Comparison of ENCODE assay signal across 20 cellular contexts in the genomic region with DNA sequence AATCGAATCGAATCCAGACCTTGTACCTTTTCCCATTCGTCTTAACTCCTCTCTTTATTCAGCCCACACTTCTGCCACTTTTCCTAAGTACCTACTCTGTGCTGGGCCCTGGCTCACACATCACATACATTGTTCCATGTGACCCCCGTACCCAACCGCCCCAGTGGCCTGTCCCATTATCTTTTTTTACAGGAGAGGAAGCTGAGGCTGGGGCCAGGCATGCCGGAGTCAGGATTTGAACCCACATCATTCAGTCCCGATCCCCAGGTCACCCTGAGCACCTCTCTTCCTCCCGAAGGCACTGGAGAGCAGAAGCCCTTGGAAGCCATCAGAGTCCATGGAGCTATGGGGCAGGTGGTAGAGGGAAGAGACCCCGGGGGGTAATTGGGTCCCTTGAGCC.
"Had no signal": no experiment of that assay in that cellular context is flagged by ENCODE, and none has a peak within 500 bp of the region (broad histone marks: within the 10 kb centered on the region; RNA-seq: fewer than 3 reads in every experiment).

No MANE protein-coding gene starts in this region.

- H3K4me3 Mint-ChIP-seq: activated CD8-positive, alpha-beta memory T cell treated with anti-CD3 and anti-CD28 coated beads, Interleukin-2, amount 10 ng/mL, durations not matched to agents 7 days and 5 days; activated naive CD8-positive, alpha-beta T cell; naive B cell; stimulated activated naive CD8-positive, alpha-beta T cell treated with anti-CD3 and anti-CD28 coated beads, Interleukin-15, amount 100 ng/mL, for 72 hours; T-cell had no signal

- H3K9me3 ChIP-seq: neutrophil had no signal

- H3K27me3 Mint-ChIP-seq: activated naive CD8-positive, alpha-beta T cell had no signal

- H3K4me3 ChIP-seq: SK-N-MC, smooth muscle cell had no signal

- H3K36me3 ChIP-seq: brain microvascular endothelial cell, neutrophil had no signal

- H3K27ac ChIP-seq: brain microvascular endothelial cell, epithelial cell of prostate, neutrophil, SK-N-MC had no signal

- H3K4me2 ChIP-seq: smooth muscle cell had no signal

- H3K4me1 Mint-ChIP-seq: activated CD8-positive, alpha-beta memory T cell treated with anti-CD3 and anti-CD28 coated beads, Interleukin-2, amount 10 ng/mL, durations not matched to agents 7 days and 5 days; naive B cell had no signal

- H3K9me3 Mint-ChIP-seq: naive B cell; stimulated activated naive CD8-positive, alpha-beta T cell treated with anti-CD3 and anti-CD28 coated beads, Interleukin-15, amount 100 ng/mL, for 72 hours; T-cell had no signal

- DNase-seq: activated CD4-positive, alpha-beta T cell treated with anti-CD3 and anti-CD28 coated beads for 1 hour; activated CD4-positive, alpha-beta T cell treated with anti-CD3 and anti-CD28 coated beads, Interleukin-2, amount 50 U/mL, for 4 hours; activated gamma-delta T cell; activated T-cell treated with anti-CD3 and anti-CD28 coated beads, Interleukin-2, amount 50 U/mL, for 1 hour; anterior cingulate cortex; brain microvascular endothelial cell; cerebellar nuclear complex; dermis blood vessel endothelial cell; mammary epithelial cell; naive B cell; stimulated activated naive CD8-positive, alpha-beta T cell treated with anti-CD3 and anti-CD28 coated beads, Interleukin-15, amount 100 ng/mL, for 72 hours; T-helper 9 cell had no signal

- H3K36me3 Mint-ChIP-seq: activated CD8-positive, alpha-beta memory T cell treated with anti-CD3 and anti-CD28 coated beads, Interleukin-2, amount 10 ng/mL, durations not matched to agents 7 days and 5 days; activated naive CD8-positive, alpha-beta T cell; naive B cell; T-cell had no signal

- ATAC-seq: activated CD8-positive, alpha-beta memory T cell treated with anti-CD3 and anti-CD28 coated beads, Interleukin-2, amount 10 ng/mL, durations not matched to agents 7 days and 5 days; left colon; stimulated activated naive CD8-positive, alpha-beta T cell treated with anti-CD3 and anti-CD28 coated beads, Interleukin-15, amount 100 ng/mL, for 72 hours; T-cell had no signal

- H3K27ac Mint-ChIP-seq: activated CD8-positive, alpha-beta memory T cell treated with anti-CD3 and anti-CD28 coated beads, Interleukin-2, amount 10 ng/mL, durations not matched to agents 7 days and 5 days; activated naive CD8-positive, alpha-beta T cell; stimulated activated naive CD8-positive, alpha-beta T cell treated with anti-CD3 and anti-CD28 coated beads, Interleukin-15, amount 100 ng/mL, for 72 hours; T-cell had no signal
